ENCODE assay signal across 23 cellular contexts in the genomic region with DNA sequence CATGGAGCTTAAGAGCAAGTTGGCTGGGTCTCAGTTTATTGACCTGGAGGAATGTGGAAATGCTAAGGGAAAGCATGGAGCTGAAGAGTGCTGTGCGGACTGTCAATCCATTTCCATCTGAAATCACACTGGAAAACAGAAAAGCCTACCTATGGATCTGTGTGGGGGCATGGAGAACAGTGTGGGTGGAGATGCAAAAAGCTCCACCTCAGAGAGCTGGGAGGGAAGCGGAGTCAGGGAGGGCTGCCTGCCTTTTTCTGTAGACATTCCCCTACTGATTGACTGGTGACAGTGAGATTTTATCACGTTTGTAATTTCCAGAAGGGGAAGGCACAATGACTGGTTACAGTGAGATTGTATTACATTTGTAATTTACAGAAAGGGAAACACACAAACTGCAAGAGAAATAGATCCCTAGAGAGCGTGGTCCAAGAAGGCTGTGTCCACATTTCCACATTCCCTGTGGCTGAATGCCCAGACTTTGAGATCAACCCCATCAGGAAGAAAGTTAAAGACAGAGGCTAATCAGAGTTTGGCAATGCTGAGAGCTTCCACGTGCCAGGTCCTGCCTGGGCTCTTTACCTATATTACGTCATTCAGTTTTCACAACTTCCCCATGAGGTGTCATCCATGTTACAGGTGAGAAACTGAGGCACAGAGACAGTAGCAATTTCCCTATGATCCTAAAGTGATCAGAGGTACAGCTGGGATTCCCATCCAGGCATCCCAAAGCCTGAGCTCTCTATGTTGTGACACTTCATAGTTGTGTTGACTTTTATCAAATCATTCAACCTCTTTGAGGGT.
DNase-seq lines count a peak whose midpoint lies in the region; ATAC-seq and TF ChIP-seq lines count a peak whose summit lies in the region.
"Had no signal": no experiment of that assay in that cellular context is flagged by ENCODE, and none has a peak within 500 bp of the region (broad histone marks: within the 10 kb centered on the region; RNA-seq: fewer than 3 reads in every experiment).

No MANE protein-coding gene starts in this region.

- peaks cover 3% of the 10 kb centered on the region for H3K9me3 ChIP-seq in GM23248 (ENCODE audit: low read depth)
- H3K9me3 ChIP-seq in adipocyte (ENCODE audit: control insufficient read depth, low read length) = no peaks in the 10 kb centered on the region
- H3K9me3 ChIP-seq: heart left ventricle, lower lobe of right lung, sigmoid colon had no signal

- DNase-seq in GM23248 (peak; percentile 12), adipocyte (ENCODE audit: low read depth) (peak; percentile 84), fibroblast of the aortic adventitia (ENCODE audit: low read depth) (peak; percentile 63), sciatic nerve (ENCODE audit: low spot score) (no peak), NCI-H187 (lab: John Stamatoyannopoulos, UW) (no peak), SKM-1 treated with dmso at 0.1 percent for 144 hours (lab: John Stamatoyannopoulos, UW; ENCODE audit: unreplicated experiment) (no peak), HuH-7 (ENCODE audit: low spot score) (no peak)
- no peak for DNase-seq in activated CD8-positive, alpha-beta memory T cell treated with anti-CD3 and anti-CD28 coated beads, Interleukin-2, amount 10 ng/mL, durations not matched to agents 7 days and 5 days
- DNase-seq: activated CD8-positive, alpha-beta memory T cell treated with anti-CD3 and anti-CD28 coated beads for 24 hours; brain microvascular endothelial cell; heart left ventricle; lower lobe of right lung; MV-4-11; NCI-H187 treated with DMSO at 0.1 percent for 48 hours; sigmoid colon; stimulated activated CD4-positive, alpha-beta T cell treated with anti-CD3 and anti-CD28 coated beads, Interleukin-1b, Interleukin-23, amount 100 ng/mL, for 48 hours; stimulated activated naive CD8-positive, alpha-beta T cell treated with anti-CD3 and anti-CD28 coated beads, Interleukin-15, Interleukin-2, amounts not matched to agents 100 U/mL and 50 U/mL, for 24 hours had no signal

- TF ChIP-seq CTCF in fibroblast of the aortic adventitia (IDR thresholded peaks at IDR 0.05; ENCODE audit: insufficient read depth, low read length) = no peak

- no peaks in the 10 kb centered on the region for H4K20me1 ChIP-seq in GM23248 (ENCODE audit: insufficient read depth)

- no peaks in the 10 kb centered on the region for H3K4me1 ChIP-seq in GM23248 (ENCODE audit: insufficient read depth)
- peaks cover 20% of the 10 kb centered on the region for H3K4me1 ChIP-seq in adipocyte (ENCODE audit: control insufficient read depth, insufficient read depth, low read length)
- H3K4me1 ChIP-seq: heart left ventricle, lower lobe of right lung, sigmoid colon had no signal

- no peak overlapping the region for H3K4me2 ChIP-seq in GM23248 (ENCODE audit: unreplicated experiment)

- H3K9me2 ChIP-seq in GM23248 (ENCODE audit: insufficient read depth) = no peaks in the 10 kb centered on the region

- ATAC-seq in sciatic nerve = peak; percentile 67
- ATAC-seq in activated CD8-positive, alpha-beta memory T cell treated with anti-CD3 and anti-CD28 coated beads, Interleukin-2, amount 10 ng/mL, durations not matched to agents 7 days and 5 days = no peak
- ATAC-seq: activated naive CD4-positive, alpha-beta T cell treated with anti-CD3 and anti-CD28 coated beads, Interleukin-2, amount 50 U/mL, for 72 hours; HCT116; heart left ventricle; stimulated activated naive CD8-positive, alpha-beta T cell treated with anti-CD3 and anti-CD28 coated beads, Interleukin-15, Interleukin-2, amounts not matched to agents 100 U/mL and 50 U/mL, for 24 hours had no signal

- H3K36me3 ChIP-seq in GM23248 (ENCODE audit: low read depth) = no peaks in the 10 kb centered on the region
- H3K36me3 ChIP-seq in adipocyte (ENCODE audit: control insufficient read depth, insufficient read depth, low read length, severe bottlenecking) = no peaks in the 10 kb centered on the region
- H3K36me3 ChIP-seq: brain microvascular endothelial cell, heart left ventricle, lower lobe of right lung, sigmoid colon had no signal

- no peak overlapping the region for H2AFZ ChIP-seq in GM23248

- no peak overlapping the region for H3K27ac Mint-ChIP-seq in activated CD8-positive, alpha-beta memory T cell treated with anti-CD3 and anti-CD28 coated beads, Interleukin-2, amount 10 ng/mL, durations not matched to agents 7 days and 5 days
- H3K27ac Mint-ChIP-seq: activated naive CD4-positive, alpha-beta T cell treated with anti-CD3 and anti-CD28 coated beads, Interleukin-2, amount 50 U/mL, for 72 hours; dendritic cell treated with granulocyte-macrophage colony-stimulating factor and Interleukin-4, amounts not matched to agents 40 ng/mL and 50 ng/mL, for 4 days; T-helper 2 cell treated with Interferon-gamma antibody and Interleukin-4, amounts not matched to agents 5 μg/mL and 100 μg/mL, for 36 hours had no signal

- H3K4me3 Mint-ChIP-seq in activated CD8-positive, alpha-beta memory T cell treated with anti-CD3 and anti-CD28 coated beads, Interleukin-2, amount 10 ng/mL, durations not matched to agents 7 days and 5 days = no peak overlapping the region
- H3K4me3 Mint-ChIP-seq: dendritic cell treated with granulocyte-macrophage colony-stimulating factor and Interleukin-4, amounts not matched to agents 40 ng/mL and 50 ng/mL, for 4 days; T-helper 2 cell treated with Interferon-gamma antibody and Interleukin-4, amounts not matched to agents 5 μg/mL and 100 μg/mL, for 36 hours had no signal

- H3K4me3 ChIP-seq in GM23248 = no peak overlapping the region
- H3K4me3 ChIP-seq in adipocyte (ENCODE audit: low read length) = no peak overlapping the region
- H3K4me3 ChIP-seq in fibroblast of the aortic adventitia (ENCODE audit: low read depth, low read length) = no peak overlapping the region
- H3K4me3 ChIP-seq: heart left ventricle, lower lobe of right lung, sigmoid colon, SK-N-MC had no signal

- H3K27me3 ChIP-seq in GM23248 (replicated peaks; ENCODE audit: insufficient read depth) = no peaks in the 10 kb centered on the region
- H3K27me3 ChIP-seq in adipocyte (replicated peaks; ENCODE audit: control insufficient read depth, insufficient read depth, low read length) = peaks cover 9% of the 10 kb centered on the region
- H3K27me3 ChIP-seq: brain microvascular endothelial cell, sigmoid colon had no signal

- no peaks in the 10 kb centered on the region for H3K36me3 Mint-ChIP-seq in activated CD8-positive, alpha-beta memory T cell treated with anti-CD3 and anti-CD28 coated beads, Interleukin-2, amount 10 ng/mL, durations not matched to agents 7 days and 5 days
- H3K36me3 Mint-ChIP-seq: activated naive CD4-positive, alpha-beta T cell treated with anti-CD3 and anti-CD28 coated beads, Interleukin-2, amount 50 U/mL, for 72 hours had no signal

- no peak overlapping the region for H3K27ac ChIP-seq in GM23248
- H3K27ac ChIP-seq: brain microvascular endothelial cell, heart left ventricle, HL-60, lower lobe of right lung, sigmoid colon, SK-N-MC had no signal

- H3K4me1 Mint-ChIP-seq in activated CD8-positive, alpha-beta memory T cell treated with anti-CD3 and anti-CD28 coated beads, Interleukin-2, amount 10 ng/mL, durations not matched to agents 7 days and 5 days = no peaks in the 10 kb centered on the region

- H3K9ac ChIP-seq in GM23248 (no peak overlapping the region), adipocyte (ENCODE audit: low read length) (no peak overlapping the region)

- no peaks in the 10 kb centered on the region for H3K9me3 Mint-ChIP-seq in activated CD8-positive, alpha-beta memory T cell treated with anti-CD3 and anti-CD28 coated beads, Interleukin-2, amount 10 ng/mL, durations not matched to agents 7 days and 5 days (ENCODE audit: low read depth)
- H3K9me3 Mint-ChIP-seq: activated naive CD4-positive, alpha-beta T cell treated with anti-CD3 and anti-CD28 coated beads, Interleukin-2, amount 50 U/mL, for 72 hours; dendritic cell treated with granulocyte-macrophage colony-stimulating factor and Interleukin-4, amounts not matched to agents 40 ng/mL and 50 ng/mL, for 4 days; T-helper 2 cell treated with Interferon-gamma antibody and Interleukin-4, amounts not matched to agents 5 μg/mL and 100 μg/mL, for 36 hours had no signal

- H3K27me3 Mint-ChIP-seq in activated CD8-positive, alpha-beta memory T cell treated with anti-CD3 and anti-CD28 coated beads, Interleukin-2, amount 10 ng/mL, durations not matched to agents 7 days and 5 days = no peaks in the 10 kb centered on the region
- H3K27me3 Mint-ChIP-seq: dendritic cell treated with granulocyte-macrophage colony-stimulating factor and Interleukin-4, amounts not matched to agents 40 ng/mL and 50 ng/mL, for 4 days had no signal

- no peaks in the 10 kb centered on the region for H3K79me2 ChIP-seq in GM23248 (ENCODE audit: insufficient read depth)

- intact Hi-C loops in sciatic nerve (cut with DNase I) = no loop called here

- CTCF ChIA-PET in activated CD8-positive, alpha-beta memory T cell treated with anti-CD3 and anti-CD28 coated beads, Interleukin-2, amount 10 ng/mL, durations not matched to agents 7 days and 5 days (lab: Charles Lee) = interaction anchor here (1.1 kb wide), 1 partner anchor 197 kb away, joined by 3 read pairs; no protein-coding TSS in a partner anchor

- WGBS in GM23248 (ENCODE audit: low coverage in 1 of 2, low lambda C conversion rate in 2 of 2, missing lambda C conversion rate in 2 of 2), 2 experiments = 14 to 17% methylated on average over 6 of the region's 6 CpGs

- no peaks in the 10 kb centered on the region for H3F3A ChIP-seq in GM23248 (ENCODE audit: insufficient read depth)

- in situ Hi-C loops in GM23248 (cut with MboI) = no loop called here

Comparison
In these comparisons a context has a peak if more than half of its experiments do, and no peak if none do; other contexts are left out.
1. DNase-seq: peak in GM23248 (single experiment), adipocyte (single experiment) and fibroblast of the aortic adventitia (single experiment); none in sciatic nerve (single experiment), NCI-H187 (0 of 2), activated CD8-positive, alpha-beta memory T cell treated with anti-CD3 and anti-CD28 coated beads, Interleukin-2, amount 10 ng/mL, durations not matched to agents 7 days and 5 days (single experiment), SKM-1 treated with dmso at 0.1 percent for 144 hours (single experiment) and HuH-7 (single experiment).